1 cellular context compared by ENCODE assay signal in genomic region chr5:139686919-139687421, GRCh38.
TF ChIP-seq lines count a peak whose summit lies in the region.

No MANE protein-coding gene starts in this region.

TF ChIP-seq in IMR-90, 13 proteins besides CTCF, POLR2A, EP300 and RAD21:
- TF ChIP-seq MAZ (IDR thresholded peaks at IDR 0.05; ENCODE audit: borderline replicate concordance, low read depth, low read length) (no peak), NFE2L2 (IDR thresholded peaks at IDR 0.05; ENCODE audit: low read depth, low read length) (no peak), RFX5 (IDR thresholded peaks at IDR 0.05; ENCODE audit: low read depth, low read length) (no peak), SMC3 (IDR thresholded peaks at IDR 0.05; ENCODE audit: low read depth, low read length) (no peak), BHLHE40 (IDR thresholded peaks at IDR 0.05; ENCODE audit: low read depth, low read length) (no peak), ELK1 (IDR thresholded peaks at IDR 0.05; ENCODE audit: borderline replicate concordance, low read depth, low read length) (no peak), MXI1 (IDR thresholded peaks at IDR 0.05; ENCODE audit: borderline replicate concordance, low read depth, low read length) (no peak), RCOR1 (IDR thresholded peaks at IDR 0.05; ENCODE audit: insufficient replicate concordance, low read length) (no peak), MAFK (IDR thresholded peaks at IDR 0.05; ENCODE audit: low read depth, low read length) (no peak), FOS (IDR thresholded peaks at IDR 0.05; ENCODE audit: low read depth, low read length) (no peak)
- TF ChIP-seq, protein P1, sequence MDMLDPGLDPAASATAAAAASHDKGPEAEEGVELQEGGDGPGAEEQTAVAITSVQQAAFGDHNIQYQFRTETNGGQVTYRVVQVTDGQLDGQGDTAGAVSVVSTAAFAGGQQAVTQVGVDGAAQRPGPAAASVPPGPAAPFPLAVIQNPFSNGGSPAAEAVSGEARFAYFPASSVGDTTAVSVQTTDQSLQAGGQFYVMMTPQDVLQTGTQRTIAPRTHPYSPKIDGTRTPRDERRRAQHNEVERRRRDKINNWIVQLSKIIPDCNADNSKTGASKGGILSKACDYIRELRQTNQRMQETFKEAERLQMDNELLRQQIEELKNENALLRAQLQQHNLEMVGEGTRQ (IDR thresholded peaks at IDR 0.05; ENCODE audit: low read depth, low read length) = no peak
